8 cellular contexts compared by ENCODE assay signal in the genomic region with DNA sequence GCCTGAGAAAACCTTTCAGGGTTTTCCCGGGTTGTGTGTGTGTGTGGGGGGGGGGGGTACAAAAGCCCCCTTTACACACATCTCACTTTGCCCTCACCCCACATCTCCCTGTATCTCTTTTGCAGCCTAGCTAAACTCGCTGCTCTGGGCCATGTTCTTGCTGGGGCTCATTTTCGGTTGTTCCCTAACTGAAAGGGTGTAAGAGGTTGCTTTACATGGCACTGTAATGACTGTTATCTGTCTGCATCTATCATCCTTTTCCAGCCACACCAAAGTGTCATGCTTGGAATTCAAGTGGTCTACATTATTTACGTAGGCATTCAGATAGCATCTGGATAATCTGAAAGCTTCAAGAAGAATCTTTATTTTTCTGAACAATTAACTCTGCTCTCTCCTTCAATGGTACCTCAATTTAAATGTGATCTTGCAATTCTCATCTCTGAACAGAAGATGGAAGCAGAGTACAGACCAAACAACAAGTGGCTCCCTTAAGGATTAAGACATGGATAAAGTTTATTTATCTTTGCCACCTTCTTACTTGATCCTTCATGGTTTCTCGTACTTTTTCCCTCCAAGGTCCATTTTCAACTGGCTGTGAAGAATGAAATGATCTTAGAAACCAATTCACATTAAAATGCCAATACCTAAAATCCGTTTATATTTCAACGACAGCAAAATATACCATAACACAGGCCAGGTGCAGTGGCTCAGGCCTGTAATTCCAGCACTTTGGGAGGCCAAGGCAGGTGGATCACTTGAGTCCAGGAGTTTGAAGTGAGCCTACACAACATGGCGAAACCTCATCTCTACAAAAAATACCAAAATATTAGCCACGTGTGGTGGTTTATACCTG. TPM values are rescaled to one million over a fixed set of nuclear protein-coding genes. Genes with fewer than 3 reads are reported as not detected.
DNase-seq lines count a peak whose midpoint lies in the region; ATAC-seq and TF ChIP-seq lines count a peak whose summit lies in the region.

No MANE protein-coding gene starts in this region.

- peak; percentile 36 for ATAC-seq in omental fat pad (ENCODE audit: low FRiP score)
- ATAC-seq in activated naive CD8-positive, alpha-beta T cell treated with anti-CD3 and anti-CD28 coated beads, Interleukin-2, amount 50 U/mL, for 24 hours, result no peak

- no peaks in the 10 kb centered on the region for H3K9me3 Mint-ChIP-seq in activated naive CD8-positive, alpha-beta T cell treated with anti-CD3 and anti-CD28 coated beads, Interleukin-2, amount 50 U/mL, for 24 hours

- DNase-seq in GM10266 (ENCODE audit: extremely low spot score) (peak; percentile 37), HPDE6-E6E7 (ENCODE audit: extremely low spot score) (peak; percentile 5), SK-MEL-5 (ENCODE audit: low read depth, low spot score) (peak; percentile 65), fibroblast of mammary gland (ENCODE audit: low read depth) (peak; percentile 68), omental fat pad (ENCODE audit: low spot score) (no peak), GM19240 (ENCODE audit: insufficient read length, low spot score) (no peak)
- no peak for DNase-seq in activated naive CD8-positive, alpha-beta T cell treated with anti-CD3 and anti-CD28 coated beads, Interleukin-2, amount 50 U/mL, for 24 hours

- H3K27ac ChIP-seq in 22Rv1, result peak overlapping the region; percentile 52

- no peaks in the 10 kb centered on the region for H3K36me3 Mint-ChIP-seq in activated naive CD8-positive, alpha-beta T cell treated with anti-CD3 and anti-CD28 coated beads, Interleukin-2, amount 50 U/mL, for 24 hours (ENCODE audit: low read depth)

- H3K4me3 ChIP-seq in fibroblast of mammary gland (ENCODE audit: control insufficient read depth, low read depth, low read length), result no peak overlapping the region

- H3K4me3 Mint-ChIP-seq in activated naive CD8-positive, alpha-beta T cell treated with anti-CD3 and anti-CD28 coated beads, Interleukin-2, amount 50 U/mL, for 24 hours, result no peak overlapping the region

- H3K27me3 Mint-ChIP-seq in activated naive CD8-positive, alpha-beta T cell treated with anti-CD3 and anti-CD28 coated beads, Interleukin-2, amount 50 U/mL, for 24 hours, result no peaks in the 10 kb centered on the region

- TF ChIP-seq CTCF in 22Rv1 (IDR thresholded peaks at IDR 0.05) (peak; percentile 86), GM10266 (IDR thresholded peaks at IDR 0.05; ENCODE audit: control insufficient read depth, insufficient read depth, low read depth, missing control alignments) (peak; percentile 66), fibroblast of mammary gland (conservative IDR thresholded peaks at IDR 0.05; ENCODE audit: control insufficient read depth, insufficient read depth, low read depth, low read length) (peak; percentile 74), omental fat pad (IDR thresholded peaks at IDR 0.05) (no peak)

- in situ Hi-C loops in SK-MEL-5 (cut with HindIII; ENCODE audit: low pct_unique_long_range_greater_than_20kb, low sequenced_read_pairs), result no loop called here

- no peaks in the 10 kb centered on the region for H3K4me1 Mint-ChIP-seq in activated naive CD8-positive, alpha-beta T cell treated with anti-CD3 and anti-CD28 coated beads, Interleukin-2, amount 50 U/mL, for 24 hours

- H3K27ac Mint-ChIP-seq in activated naive CD8-positive, alpha-beta T cell treated with anti-CD3 and anti-CD28 coated beads, Interleukin-2, amount 50 U/mL, for 24 hours, result no peak overlapping the region

RNA-seq across cellular contexts. Expression of a gene that starts 34.9 kb away (rescaled TPM):
- total RNA-seq in SK-MEL-5 (2014; rRNA removed; shearing (Covaris generic)), result not detected in 2 replicates
- not detected in 2 replicates for polyA plus RNA-seq in SK-MEL-5 (2015; cell fraction: cytosol; rRNA removed)
- polyA plus RNA-seq in SK-MEL-5 (2015; cell fraction: nucleus; rRNA removed), result not detected in 2 replicates
- total RNA-seq in omental fat pad, result under 1 TPM in 3 of 4 donors, not detected in 1; 0.09 to 0.47 (median 0.12) TPM

Comparison
In these comparisons a context has a peak if more than half of its experiments do, and no peak if none do; other contexts are left out.
1. CTCF ChIP-seq: peak in 22Rv1 (single experiment), GM10266 (single experiment) and fibroblast of mammary gland (single experiment); none in omental fat pad (0 of 3).
2. DNase-seq: peak in GM10266 (single experiment), HPDE6-E6E7 (single experiment), SK-MEL-5 (single experiment) and fibroblast of mammary gland (single experiment); none in omental fat pad (single experiment), GM19240 (single experiment) and activated naive CD8-positive, alpha-beta T cell treated with anti-CD3 and anti-CD28 coated beads, Interleukin-2, amount 50 U/mL, for 24 hours (single experiment).